In genomic region chr17:5592382-5592781, GRCh38 we compare ENCODE assay signal across 9 cellular contexts. TPM values are rescaled to one million over a fixed set of nuclear protein-coding genes. Genes with fewer than 3 reads are reported as not detected.
DNase-seq lines count a peak whose midpoint lies in the region; ATAC-seq and TF ChIP-seq lines count a peak whose summit lies in the region.
"Had no signal": no experiment of that assay in that cellular context is flagged by ENCODE, and none has a peak within 500 bp of the region (broad histone marks: within the 10 kb centered on the region; RNA-seq: fewer than 3 reads in every experiment).

No MANE protein-coding gene starts in this region.

- no peaks in the 10 kb centered on the region for H3K36me3 ChIP-seq in DND-41 (ENCODE audit: insufficient read depth, low read length)
- H3K36me3 ChIP-seq in parathyroid adenoma (ENCODE audit: control insufficient read depth, insufficient read depth, low read length), result no peaks in the 10 kb centered on the region

- H3K79me2 ChIP-seq in DND-41 (ENCODE audit: insufficient read depth, low read length), result no peaks in the 10 kb centered on the region
- no peaks in the 10 kb centered on the region for H3K79me2 ChIP-seq in parathyroid adenoma

- H3K4me1 ChIP-seq in DND-41 (ENCODE audit: insufficient read depth, low read length) (no peaks in the 10 kb centered on the region), parathyroid adenoma (no peaks in the 10 kb centered on the region)

- in situ Hi-C loops in SK-MEL-5 (cut with HindIII; ENCODE audit: low pct_unique_long_range_greater_than_20kb, low sequenced_read_pairs), result no loop called here

- TF ChIP-seq CTCF in DND-41 (IDR thresholded peaks at IDR 0.05; ENCODE audit: borderline replicate concordance, extremely low read depth, low read length, poor library complexity, severe bottlenecking) (peak; percentile 73), parathyroid adenoma (IDR thresholded peaks at IDR 0.05) (peak; percentile 65)

- peaks cover 28% of the 10 kb centered on the region for H3K27me3 ChIP-seq in DND-41 (ENCODE audit: insufficient read depth, low read length, poor library complexity)
- no peaks in the 10 kb centered on the region for H3K27me3 ChIP-seq in parathyroid adenoma (ENCODE audit: control insufficient read depth, insufficient read depth, low read length)

- H3K4me3 ChIP-seq in DND-41 (ENCODE audit: low read depth in 1 of 2, low read length in 2 of 2) (no peak overlapping the region), parathyroid adenoma (ENCODE audit: low read depth, low read length) (no peak overlapping the region)
- H3K4me3 ChIP-seq: SK-N-MC had no signal

- ATAC-seq in DND-41 (ENCODE audit: insufficient read depth, low read depth), result peak; percentile 62; the same call in 2 of the 3 replicates
- ATAC-seq in GM18867 (IDR thresholded peaks at IDR 0.05; ENCODE audit: unreplicated experiment), result no peak

- H3K27ac ChIP-seq in DND-41 (ENCODE audit: low read length), result no peak overlapping the region
- H3K27ac ChIP-seq in parathyroid adenoma, result no peak overlapping the region
- H3K27ac ChIP-seq: SK-N-MC had no signal

- DNase-seq in DND-41, result no peak
- DNase-seq in LoVo (ENCODE audit: low spot score), result peak; percentile 22
- peak; percentile 78 for DNase-seq in SK-MEL-5 (ENCODE audit: low read depth, low spot score)
- DNase-seq in fibroblast of peridontal ligament (ENCODE audit: extremely low read depth), result peak; percentile 74
- DNase-seq in foreskin melanocyte, result no peak
- DNase-seq in stimulated activated naive CD4-positive, alpha-beta T cell treated with Interleukin-2 at 50 U/mL for 16 hours (lab: John Stamatoyannopoulos, UW), result no peak

- no peaks in the 10 kb centered on the region for H4K20me1 ChIP-seq in DND-41 (ENCODE audit: insufficient read depth, low read length)

- H3K9me3 ChIP-seq in DND-41 (ENCODE audit: insufficient read depth, low read length, severe bottlenecking) (no peaks in the 10 kb centered on the region), parathyroid adenoma (ENCODE audit: control insufficient read depth, low read length) (no peaks in the 10 kb centered on the region)

- no peak overlapping the region for H2AFZ ChIP-seq in DND-41 (ENCODE audit: low read depth, low read length)
- no peak overlapping the region for H2AFZ ChIP-seq in parathyroid adenoma

- H3K9ac ChIP-seq in DND-41 (ENCODE audit: low read depth, low read length) (no peak overlapping the region), parathyroid adenoma (no peak overlapping the region)

- H3K4me2 ChIP-seq in DND-41 (ENCODE audit: insufficient read depth, low read length) (no peak overlapping the region), parathyroid adenoma (ENCODE audit: low read length) (no peak overlapping the region)

RNA-seq across cellular contexts. Expression of gene NLRP1, which starts 8.1 kb away (rescaled TPM):
- total RNA-seq in SK-MEL-5 (2014; rRNA removed; shearing (Covaris generic)), result 4.5 and 5.3 TPM in 2 replicates
- 5.5 and 10.5 TPM in 2 replicates for polyA plus RNA-seq in SK-MEL-5 (2015; cell fraction: cytosol; rRNA removed)
- polyA plus RNA-seq in SK-MEL-5 (2015; cell fraction: nucleus; rRNA removed), result 58.2 and 90.2 TPM in 2 replicates

Comparison
In these comparisons a context has a peak if more than half of its experiments do, and no peak if none do; other contexts are left out.
1. DNase-seq: peak in LoVo (single experiment), SK-MEL-5 (single experiment) and fibroblast of peridontal ligament (single experiment); none in DND-41 (single experiment), foreskin melanocyte (single experiment) and stimulated activated naive CD4-positive, alpha-beta T cell treated with Interleukin-2 at 50 U/mL for 16 hours (single experiment).